ENCODE assay signal across 1 cellular context in the genomic region with DNA sequence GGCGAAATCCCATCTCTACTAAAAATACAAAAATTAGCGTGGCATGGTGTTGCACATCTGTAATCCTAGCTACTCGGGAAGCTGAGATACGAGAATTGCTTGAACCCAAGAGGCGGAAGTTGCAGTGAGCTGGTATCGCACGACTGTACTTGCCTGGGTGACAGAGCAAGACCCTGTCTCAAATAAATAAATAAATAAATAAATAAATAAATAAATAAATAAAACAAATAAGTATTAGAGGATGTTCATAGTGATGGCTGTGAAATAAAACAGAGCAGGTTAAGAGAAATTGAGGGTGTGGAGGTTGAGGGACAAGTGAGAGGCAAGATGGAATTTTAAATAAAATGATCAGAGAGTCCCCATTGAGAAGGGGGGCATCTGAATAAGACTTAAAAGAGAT.
TF ChIP-seq lines count a peak whose summit lies in the region.

No MANE protein-coding gene starts in this region.

TF ChIP-seq in HEK293, 187 proteins besides CTCF, POLR2A, EP300 and RAD21 (continued from another document and continues in another):
- TF ChIP-seq ZNF146 (tag by site-specific recombination; IDR thresholded peaks at IDR 0.05): no peak
- TF ChIP-seq REPIN1 (tag by site-specific recombination; IDR thresholded peaks at IDR 0.05; ENCODE audit: low read depth): no peak
- TF ChIP-seq IKZF3 (tag by site-specific recombination; IDR thresholded peaks at IDR 0.05): no peak
- TF ChIP-seq BCL11A (tag by site-specific recombination; IDR thresholded peaks at IDR 0.05; ENCODE audit: low read depth): no peak
- TF ChIP-seq FEZF1 (tag by site-specific recombination; IDR thresholded peaks at IDR 0.05): no peak
- TF ChIP-seq ZNF610 (tag by site-specific recombination; IDR thresholded peaks at IDR 0.05; ENCODE audit: borderline replicate concordance): no peak
- TF ChIP-seq ZBTB6 (tag by site-specific recombination; IDR thresholded peaks at IDR 0.05): no peak
- TF ChIP-seq, protein P1, sequence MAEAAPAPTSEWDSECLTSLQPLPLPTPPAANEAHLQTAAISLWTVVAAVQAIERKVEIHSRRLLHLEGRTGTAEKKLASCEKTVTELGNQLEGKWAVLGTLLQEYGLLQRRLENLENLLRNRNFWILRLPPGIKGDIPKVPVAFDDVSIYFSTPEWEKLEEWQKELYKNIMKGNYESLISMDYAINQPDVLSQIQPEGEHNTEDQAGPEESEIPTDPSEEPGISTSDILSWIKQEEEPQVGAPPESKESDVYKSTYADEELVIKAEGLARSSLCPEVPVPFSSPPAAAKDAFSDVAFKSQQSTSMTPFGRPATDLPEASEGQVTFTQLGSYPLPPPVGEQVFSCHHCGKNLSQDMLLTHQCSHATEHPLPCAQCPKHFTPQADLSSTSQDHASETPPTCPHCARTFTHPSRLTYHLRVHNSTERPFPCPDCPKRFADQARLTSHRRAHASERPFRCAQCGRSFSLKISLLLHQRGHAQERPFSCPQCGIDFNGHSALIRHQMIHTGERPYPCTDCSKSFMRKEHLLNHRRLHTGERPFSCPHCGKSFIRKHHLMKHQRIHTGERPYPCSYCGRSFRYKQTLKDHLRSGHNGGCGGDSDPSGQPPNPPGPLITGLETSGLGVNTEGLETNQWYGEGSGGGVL (tag by site-specific recombination; IDR thresholded peaks at IDR 0.05): no peak
- TF ChIP-seq ZNF701 (tag by site-specific recombination; IDR thresholded peaks at IDR 0.05): no peak
- no peak for TF ChIP-seq ZNF747 (tag by site-specific recombination; IDR thresholded peaks at IDR 0.05)
- TF ChIP-seq ZNF785 (tag by site-specific recombination; IDR thresholded peaks at IDR 0.05): no peak
- TF ChIP-seq ZNF707 (tag by site-specific recombination; IDR thresholded peaks at IDR 0.05): no peak
- no peak for TF ChIP-seq ZFHX2 (tag by site-specific recombination; conservative IDR thresholded peaks at IDR 0.05)
- no peak for TF ChIP-seq ZNF837 (tag by site-specific recombination; IDR thresholded peaks at IDR 0.05)
- no peak for TF ChIP-seq ZFP69B (tag by site-specific recombination; IDR thresholded peaks at IDR 0.05)
- no peak for TF ChIP-seq ZSCAN16 (tag by site-specific recombination; IDR thresholded peaks at IDR 0.05)
- no peak for TF ChIP-seq ZNF132 (tag by site-specific recombination; IDR thresholded peaks at IDR 0.05; ENCODE audit: borderline replicate concordance)
- TF ChIP-seq PRDM2 (tag by site-specific recombination; IDR thresholded peaks at IDR 0.05; ENCODE audit: borderline replicate concordance): no peak
- peak; percentile 51; the same call in 1 of the 2 replicates for TF ChIP-seq ZXDB (tag by site-specific recombination; IDR thresholded peaks at IDR 0.05)
- TF ChIP-seq ZNF239 (tag by site-specific recombination; IDR thresholded peaks at IDR 0.05): no peak
- no peak for TF ChIP-seq GLI2 (tag by site-specific recombination; IDR thresholded peaks at IDR 0.05; ENCODE audit: borderline replicate concordance, low read depth)
- TF ChIP-seq ZNF473 (tag by site-specific recombination; IDR thresholded peaks at IDR 0.05): no peak
- TF ChIP-seq, protein P2, sequence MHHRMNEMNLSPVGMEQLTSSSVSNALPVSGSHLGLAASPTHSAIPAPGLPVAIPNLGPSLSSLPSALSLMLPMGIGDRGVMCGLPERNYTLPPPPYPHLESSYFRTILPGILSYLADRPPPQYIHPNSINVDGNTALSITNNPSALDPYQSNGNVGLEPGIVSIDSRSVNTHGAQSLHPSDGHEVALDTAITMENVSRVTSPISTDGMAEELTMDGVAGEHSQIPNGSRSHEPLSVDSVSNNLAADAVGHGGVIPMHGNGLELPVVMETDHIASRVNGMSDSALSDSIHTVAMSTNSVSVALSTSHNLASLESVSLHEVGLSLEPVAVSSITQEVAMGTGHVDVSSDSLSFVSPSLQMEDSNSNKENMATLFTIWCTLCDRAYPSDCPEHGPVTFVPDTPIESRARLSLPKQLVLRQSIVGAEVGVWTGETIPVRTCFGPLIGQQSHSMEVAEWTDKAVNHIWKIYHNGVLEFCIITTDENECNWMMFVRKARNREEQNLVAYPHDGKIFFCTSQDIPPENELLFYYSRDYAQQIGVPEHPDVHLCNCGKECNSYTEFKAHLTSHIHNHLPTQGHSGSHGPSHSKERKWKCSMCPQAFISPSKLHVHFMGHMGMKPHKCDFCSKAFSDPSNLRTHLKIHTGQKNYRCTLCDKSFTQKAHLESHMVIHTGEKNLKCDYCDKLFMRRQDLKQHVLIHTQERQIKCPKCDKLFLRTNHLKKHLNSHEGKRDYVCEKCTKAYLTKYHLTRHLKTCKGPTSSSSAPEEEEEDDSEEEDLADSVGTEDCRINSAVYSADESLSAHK (tag by site-specific recombination; IDR thresholded peaks at IDR 0.05): no peak
- no peak for TF ChIP-seq ZNF311 (tag by site-specific recombination; IDR thresholded peaks at IDR 0.05; ENCODE audit: borderline replicate concordance)
- TF ChIP-seq ZBTB8A (tag by site-specific recombination; IDR thresholded peaks at IDR 0.05): 0 out of 2 replicates have a peak, but pooled peaks have one; percentile 49
- TF ChIP-seq ZNF561 (tag by site-specific recombination; IDR thresholded peaks at IDR 0.05; ENCODE audit: borderline replicate concordance): no peak
- no peak for TF ChIP-seq ZNF530 (tag by site-specific recombination; IDR thresholded peaks at IDR 0.05; ENCODE audit: low read depth)
- no peak for TF ChIP-seq SCRT1 (tag by site-specific recombination; IDR thresholded peaks at IDR 0.05; ENCODE audit: borderline replicate concordance)
- TF ChIP-seq ZNF24 (tag by site-specific recombination; IDR thresholded peaks at IDR 0.05): no peak
- TF ChIP-seq PRDM6 (tag by site-specific recombination; IDR thresholded peaks at IDR 0.05): no peak
- TF ChIP-seq ZNF433 (tag by site-specific recombination; IDR thresholded peaks at IDR 0.05; ENCODE audit: low read depth): peak; percentile 71; the same call in 1 of the 2 replicates
- TF ChIP-seq ZNF391 (tag by site-specific recombination; IDR thresholded peaks at IDR 0.05; ENCODE audit: borderline replicate concordance, low read depth): no peak
- TF ChIP-seq MEIS1 (CRISPR knock-in tag; IDR thresholded peaks at IDR 0.05; ENCODE audit: borderline replicate concordance): no peak
- TF ChIP-seq ZNF548 (tag by site-specific recombination; IDR thresholded peaks at IDR 0.05): no peak
- peak; percentile 48; the same call in 1 of the 2 replicates for TF ChIP-seq ZNF140 (tag by site-specific recombination; IDR thresholded peaks at IDR 0.05)
- no peak for TF ChIP-seq MZF1 (tag by site-specific recombination; IDR thresholded peaks at IDR 0.05; ENCODE audit: borderline replicate concordance)
- TF ChIP-seq INSM2 (tag by site-specific recombination; IDR thresholded peaks at IDR 0.05): no peak
- TF ChIP-seq ZNF121 (tag by site-specific recombination; IDR thresholded peaks at IDR 0.05): no peak
- TF ChIP-seq RBAK (tag by site-specific recombination; IDR thresholded peaks at IDR 0.05): 0 out of 2 replicates have a peak, but pooled peaks have one; percentile 37
- TF ChIP-seq ZSCAN5A (tag by site-specific recombination; IDR thresholded peaks at IDR 0.05): no peak
- no peak for TF ChIP-seq ZNF223 (tag by site-specific recombination; IDR thresholded peaks at IDR 0.05)
- TF ChIP-seq ZSCAN30 (tag by site-specific recombination; IDR thresholded peaks at IDR 0.05): no peak
- TF ChIP-seq ZNF366 (tag by site-specific recombination; conservative IDR thresholded peaks at IDR 0.05): no peak
- peak; percentile 85 for TF ChIP-seq ZNF394 (tag by site-specific recombination; IDR thresholded peaks at IDR 0.05; ENCODE audit: borderline replicate concordance)
- TF ChIP-seq SP7 (tag by site-specific recombination; IDR thresholded peaks at IDR 0.05): no peak
- TF ChIP-seq KLF1 (tag by site-specific recombination; IDR thresholded peaks at IDR 0.05): no peak
- TF ChIP-seq GLIS1 (tag by site-specific recombination; IDR thresholded peaks at IDR 0.05): no peak
- TF ChIP-seq ZNF184 (tag by site-specific recombination; IDR thresholded peaks at IDR 0.05): no peak
